ENCODE assay signal across 14 cellular contexts in the genomic region with DNA sequence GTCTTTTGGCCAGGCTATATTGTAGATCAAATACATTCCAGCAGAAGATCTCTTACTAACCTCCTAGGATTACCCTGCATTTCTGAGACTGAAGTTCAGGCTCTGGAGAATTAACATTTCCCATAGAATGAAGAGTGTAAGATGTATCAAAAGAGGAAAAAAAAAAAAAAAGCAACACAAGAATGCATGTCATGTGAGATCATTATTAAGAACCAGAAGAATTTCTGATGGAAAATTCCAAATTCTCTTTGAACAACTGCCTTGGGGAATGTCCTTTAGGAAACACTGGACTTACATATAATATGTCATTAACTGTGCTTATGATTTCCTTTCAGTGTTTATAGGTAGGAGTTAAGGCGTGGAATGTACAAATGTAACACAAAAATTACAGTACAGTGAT.
DNase-seq lines count a peak whose midpoint lies in the region; ATAC-seq and TF ChIP-seq lines count a peak whose summit lies in the region.
"Had no signal": no experiment of that assay in that cellular context is flagged by ENCODE, and none has a peak within 500 bp of the region (broad histone marks: within the 10 kb centered on the region; RNA-seq: fewer than 3 reads in every experiment).

No MANE protein-coding gene starts in this region.

- DNase-seq in HFFc6, result no peak
- no peak for DNase-seq in chondrocyte (ENCODE audit: low spot score)
- no peak for DNase-seq in mesothelial cell of epicardium (ENCODE audit: low spot score in 2 of 2, unreplicated experiment in 2 of 2)
- peak; percentile 88 for DNase-seq in retinal pigment epithelial cell (ENCODE audit: low read depth)
- DNase-seq in mesendoderm, result no peak
- DNase-seq in activated CD4-positive, alpha-beta T cell treated with anti-CD3 and anti-CD28 coated beads for 48 hours, result no peak
- DNase-seq: ACHN; CD4-positive, CD25-positive, alpha-beta regulatory T cell; DMS53 had no signal

- no CpG with 5 or more reads among the region's 1 CpG for WGBS in mesendoderm (ENCODE audit: extremely low coverage, insufficient coverage, low lambda C conversion rate)

- no peak overlapping the region for H3K4me3 ChIP-seq in retinal pigment epithelial cell (ENCODE audit: low read length)
- H3K4me3 ChIP-seq in mesendoderm (ENCODE audit: low read length), result no peak overlapping the region
- H3K4me3 ChIP-seq: BLaER1 treated with 17β-estradiol and CSF1 and Interleukin-3, amounts not matched to agents 10 nM and 100 nM; GM12878; HAP-1 had no signal

- H3K4me1 ChIP-seq in mesendoderm (ENCODE audit: control insufficient read depth, low read depth, low read length), result no peaks in the 10 kb centered on the region
- H3K4me1 ChIP-seq: BLaER1 treated with 17β-estradiol and CSF1 and Interleukin-3, amounts not matched to agents 10 nM and 100 nM had no signal

- H3K18ac ChIP-seq in mesendoderm (ENCODE audit: low read length), result no peak overlapping the region

- no peak overlapping the region for H2BK15ac ChIP-seq in mesendoderm (replicated peaks; ENCODE audit: low read depth)

- H3K9me3 Mint-ChIP-seq in HFFc6 (no peaks in the 10 kb centered on the region), chondrocyte (ENCODE audit: low read depth) (no peaks in the 10 kb centered on the region), mesothelial cell of epicardium (peaks cover 15% of the 10 kb centered on the region)

- H3K79me2 ChIP-seq in mesendoderm (ENCODE audit: control insufficient read depth, insufficient read depth, low read length), result no peaks in the 10 kb centered on the region

- H3K27ac Mint-ChIP-seq in HFFc6, result peak overlapping the region; percentile 32
- peak overlapping the region; percentile 37 for H3K27ac Mint-ChIP-seq in chondrocyte (ENCODE audit: unreplicated experiment)
- H3K27ac Mint-ChIP-seq in mesothelial cell of epicardium, result peak overlapping the region; percentile 88
- H3K27ac Mint-ChIP-seq: CD4-positive, CD25-positive, alpha-beta regulatory T cell had no signal

- H3K4me3 Mint-ChIP-seq in HFFc6 (no peak overlapping the region), chondrocyte (ENCODE audit: unreplicated experiment) (no peak overlapping the region), mesothelial cell of epicardium (no peak overlapping the region)
- H3K4me3 Mint-ChIP-seq: CD4-positive, CD25-positive, alpha-beta regulatory T cell had no signal

- no peak overlapping the region for H4K5ac ChIP-seq in mesendoderm (ENCODE audit: low read length)

- no peak overlapping the region for H3K23ac ChIP-seq in mesendoderm (ENCODE audit: low read length)

- no peak overlapping the region for H3K56ac ChIP-seq in mesendoderm (ENCODE audit: low read length)

- H3K27me3 ChIP-seq in mesendoderm (ENCODE audit: insufficient read depth, low read length, poor library complexity), result no peaks in the 10 kb centered on the region
- H3K27me3 ChIP-seq: BLaER1 treated with 17β-estradiol and CSF1 and Interleukin-3, amounts not matched to agents 10 nM and 100 nM had no signal

- peaks cover 3% of the 10 kb centered on the region for H3K27me3 Mint-ChIP-seq in HFFc6 (ENCODE audit: insufficient read depth)
- H3K27me3 Mint-ChIP-seq in chondrocyte (ENCODE audit: low read depth), result no peaks in the 10 kb centered on the region
- H3K27me3 Mint-ChIP-seq in mesothelial cell of epicardium (ENCODE audit: low read depth), result no peaks in the 10 kb centered on the region
- H3K27me3 Mint-ChIP-seq: CD4-positive, CD25-positive, alpha-beta regulatory T cell had no signal

- no peak overlapping the region for H2BK120ac ChIP-seq in mesendoderm (ENCODE audit: low read depth, low read length)

- no peak overlapping the region for H3K4me2 ChIP-seq in mesendoderm (ENCODE audit: low read length)
- H3K4me2 ChIP-seq: BLaER1 treated with 17β-estradiol and CSF1 and Interleukin-3, amounts not matched to agents 10 nM and 100 nM had no signal

- no peak overlapping the region for H3K4ac ChIP-seq in mesendoderm (ENCODE audit: low read depth, low read length)

- H3K36me3 Mint-ChIP-seq in HFFc6 (ENCODE audit: low read depth) (no peaks in the 10 kb centered on the region), chondrocyte (ENCODE audit: low read depth) (no peaks in the 10 kb centered on the region), mesothelial cell of epicardium (no peaks in the 10 kb centered on the region)
- H3K36me3 Mint-ChIP-seq: CD4-positive, CD25-positive, alpha-beta regulatory T cell had no signal

- H2AK5ac ChIP-seq in mesendoderm (ENCODE audit: low read length), result no peak overlapping the region

- no peaks in the 10 kb centered on the region for H3K79me1 ChIP-seq in mesendoderm (ENCODE audit: low read length)

- TF ChIP-seq CTCF in HFFc6 (IDR thresholded peaks at IDR 0.05) (no peak), chondrocyte (IDR thresholded peaks at IDR 0.05) (no peak), mesothelial cell of epicardium (IDR thresholded peaks at IDR 0.05; ENCODE audit: unreplicated experiment) (no peak), retinal pigment epithelial cell (conservative IDR thresholded peaks at IDR 0.05; ENCODE audit: low read depth, low read length) (no peak)

- H2BK5ac ChIP-seq in mesendoderm (ENCODE audit: low read length), result no peak overlapping the region

- H4K8ac ChIP-seq in mesendoderm (ENCODE audit: low read depth, low read length), result no peak overlapping the region

- no peak overlapping the region for H3K9ac ChIP-seq in mesendoderm (ENCODE audit: low read length)
- H3K9ac ChIP-seq: BLaER1 treated with 17β-estradiol and CSF1 and Interleukin-3, amounts not matched to agents 10 nM and 100 nM had no signal

- H3K27ac ChIP-seq in mesendoderm (ENCODE audit: low read depth, low read length), result no peak overlapping the region
- H3K27ac ChIP-seq: BLaER1 treated with 17β-estradiol and CSF1 and Interleukin-3, amounts not matched to agents 10 nM and 100 nM had no signal

- ATAC-seq in GM19035 (IDR thresholded peaks at IDR 0.05; ENCODE audit: unreplicated experiment), result no peak
- ATAC-seq in HG02840 (IDR thresholded peaks at IDR 0.05; ENCODE audit: low FRiP score, unreplicated experiment), result no peak
- ATAC-seq: GM12878 had no signal

- H3K4me1 Mint-ChIP-seq in HFFc6 (ENCODE audit: low read depth) (peaks cover 39% of the 10 kb centered on the region), chondrocyte (ENCODE audit: low read depth) (peaks cover 37% of the 10 kb centered on the region), mesothelial cell of epicardium (peaks cover 38% of the 10 kb centered on the region)
- H3K4me1 Mint-ChIP-seq: CD4-positive, CD25-positive, alpha-beta regulatory T cell had no signal

- H3K36me3 ChIP-seq in mesendoderm (ENCODE audit: control insufficient read depth, insufficient read depth, low read length), result no peaks in the 10 kb centered on the region
- H3K36me3 ChIP-seq: BLaER1 treated with 17β-estradiol and CSF1 and Interleukin-3, amounts not matched to agents 10 nM and 100 nM; HAP-1 had no signal

Comparison
In these comparisons a context has a peak if more than half of its experiments do, and no peak if none do; other contexts are left out.
1. H3K27ac Mint-ChIP-seq: peak in every context shown above with its lines; median percentile 88 in mesothelial cell of epicardium; 37 in chondrocyte; 32 in HFFc6.